In genomic region chr3:151818361-151818760, GRCh38 we compare ENCODE assay signal across 21 cellular contexts. TPM values are rescaled to one million over a fixed set of nuclear protein-coding genes. Genes with fewer than 3 reads are reported as not detected.
DNase-seq lines count a peak whose midpoint lies in the region; ATAC-seq, FAIRE-seq and TF ChIP-seq lines count a peak whose summit lies in the region.
"Had no signal": no experiment of that assay in that cellular context is flagged by ENCODE, and none has a peak within 500 bp of the region (broad histone marks: within the 10 kb centered on the region; RNA-seq: fewer than 3 reads in every experiment).

No MANE protein-coding gene starts in this region.

- 95% methylated on average over 4 of the region's 4 CpGs for WGBS in HepG2 (ENCODE audit: low lambda C conversion rate)
- 85% methylated on average over 4 of the region's 4 CpGs for WGBS in right lobe of liver (ENCODE audit: insufficient coverage, low coverage, low lambda C conversion rate, missing lambda C conversion rate)
- 40 to 41% methylated on average over 4 of the region's 4 CpGs for WGBS in body of pancreas, 2 donors

- no peaks in the 10 kb centered on the region for H3K27me3 Mint-ChIP-seq in Calu3 (ENCODE audit: unreplicated experiment)

- H3K27ac Mint-ChIP-seq in Calu3 (ENCODE audit: unreplicated experiment) = no peak overlapping the region
- H3K27ac Mint-ChIP-seq: CD8-positive, alpha-beta T cell had no signal

- H3K4me3 Mint-ChIP-seq in Calu3 (ENCODE audit: low read depth, unreplicated experiment) = no peak overlapping the region
- H3K4me3 Mint-ChIP-seq: CD8-positive, alpha-beta T cell had no signal

- no peak overlapping the region for H3K4me3 ChIP-seq in HepG2 (replicated peaks in 1 of 3; ENCODE audit: insufficient read depth in 1 of 3, low read depth in 2 of 3, low read length in 3 of 3)
- no peak overlapping the region for H3K4me3 ChIP-seq in right lobe of liver
- H3K4me3 ChIP-seq in body of pancreas = no peak overlapping the region
- H3K4me3 ChIP-seq in keratinocyte (ENCODE audit: control insufficient read depth in 2 of 3, extremely low read depth in 1 of 3, insufficient read depth in 2 of 3, low read depth in 1 of 3, low read length in 3 of 3) = no peak overlapping the region
- H3K4me3 ChIP-seq in right atrium auricular region = no peak overlapping the region
- H3K4me3 ChIP-seq: BLaER1 treated with 17β-estradiol and CSF1 and Interleukin-3, amounts not matched to agents 10 nM and 100 nM; Peyer's patch; SJSA1 had no signal

- TF ChIP-seq EP300 in HepG2 (IDR thresholded peaks at IDR 0.05; ENCODE audit: low read depth in 2 of 2, low read length in 2 of 2) (no peak), HepG2 (CRISPR knock-in tag; IDR thresholded peaks at IDR 0.05; ENCODE audit: borderline replicate concordance) (no peak)

- TF ChIP-seq POLR2A in HepG2 (IDR thresholded peaks at IDR 0.05; ENCODE audit: insufficient read depth in 1 of 2, low read depth in 2 of 2, low read length in 2 of 2) (no peak), right lobe of liver (IDR thresholded peaks at IDR 0.05) (no peak), body of pancreas (IDR thresholded peaks at IDR 0.05) (no peak)

- no peaks in the 10 kb centered on the region for H3K9me3 Mint-ChIP-seq in Calu3 (ENCODE audit: low read depth, unreplicated experiment)
- H3K9me3 Mint-ChIP-seq: CD8-positive, alpha-beta T cell had no signal

- H3K9me1 ChIP-seq in keratinocyte (ENCODE audit: control insufficient read depth, extremely low read depth, insufficient read depth, low read length) = no peaks in the 10 kb centered on the region

- POLR2A ChIA-PET in HepG2 (lab: Yijun Ruan, JAX) = no interaction called here

- H3K79me2 ChIP-seq in HepG2 (ENCODE audit: insufficient read depth, low read length) (no peaks in the 10 kb centered on the region), keratinocyte (ENCODE audit: control insufficient read depth, insufficient read depth, low read length) (no peaks in the 10 kb centered on the region)

- H3K27ac ChIP-seq in HepG2 (ENCODE audit: extremely low read length, insufficient read depth, low read length) (peak overlapping the region; percentile 88), right lobe of liver (no peak overlapping the region), body of pancreas (no peak overlapping the region), keratinocyte (ENCODE audit: control insufficient read depth, insufficient read depth, low read length) (no peak overlapping the region), right atrium auricular region (no peak overlapping the region)
- H3K27ac ChIP-seq: BLaER1 treated with 17β-estradiol and CSF1 and Interleukin-3, amounts not matched to agents 10 nM and 100 nM; Peyer's patch; SJSA1 had no signal

- H3K4me1 ChIP-seq in HepG2 (ENCODE audit: insufficient read depth, low read length) (peaks cover 68% of the 10 kb centered on the region), right lobe of liver (peaks cover 0 to 16% (median 0%) of the 10 kb centered on the region in 4 donors), body of pancreas (peaks cover 25% of the 10 kb centered on the region), keratinocyte (ENCODE audit: control insufficient read depth, extremely low read depth, insufficient read depth, low read length) (peaks cover 24% of the 10 kb centered on the region), right atrium auricular region (no peaks in the 10 kb centered on the region)
- H3K4me1 ChIP-seq: BLaER1 treated with 17β-estradiol and CSF1 and Interleukin-3, amounts not matched to agents 10 nM and 100 nM; Peyer's patch had no signal

- no peak for TF ChIP-seq RAD21 in HepG2 (CRISPR knock-in tag; IDR thresholded peaks at IDR 0.05)

- CTCF ChIA-PET in HepG2 (lab: Yijun Ruan, JAX; ENCODE audit: low intra/inter-chr PET ratio, low total read pairs) = no interaction called here
- CTCF ChIA-PET in Calu3 (lab: Charles Lee) = interaction anchor here (1.0 kb wide), 1 partner anchor 21 kb away, joined by 3 read pairs; no protein-coding TSS in a partner anchor

- no peak overlapping the region for H2AFZ ChIP-seq in HepG2 (ENCODE audit: low read length)
- H2AFZ ChIP-seq in keratinocyte (ENCODE audit: control insufficient read depth, low read length) = no peak overlapping the region

- BruUV-seq in HepG2 (replicated peaks; lab: Mats Ljungman, UMichigan) = no TSS peak
- BruUV-seq in Calu3 (replicated peaks; lab: Mats Ljungman, UMichigan) = no TSS peak

- no peaks in the 10 kb centered on the region for H3K36me3 ChIP-seq in HepG2 (replicated peaks in 1 of 2; ENCODE audit: control insufficient read depth in 1 of 2, insufficient read depth in 2 of 2, low read length in 2 of 2)
- no peaks in the 10 kb centered on the region for H3K36me3 ChIP-seq in right lobe of liver
- H3K36me3 ChIP-seq in body of pancreas (replicated peaks in 1 of 2; ENCODE audit: insufficient read depth in 1 of 2, low read depth in 2 of 2) = no peaks in the 10 kb centered on the region
- no peaks in the 10 kb centered on the region for H3K36me3 ChIP-seq in keratinocyte (ENCODE audit: control insufficient read depth in 2 of 2, extremely low read depth in 1 of 2, insufficient read depth in 2 of 2, low read length in 2 of 2)
- H3K36me3 ChIP-seq in right atrium auricular region = no peaks in the 10 kb centered on the region
- H3K36me3 ChIP-seq: BLaER1 treated with 17β-estradiol and CSF1 and Interleukin-3, amounts not matched to agents 10 nM and 100 nM; Peyer's patch; SJSA1 had no signal

- no peaks in the 10 kb centered on the region for H3K27me3 ChIP-seq in HepG2 (ENCODE audit: control insufficient read depth in 1 of 2, insufficient read depth in 2 of 2, low read length in 2 of 2)
- H3K27me3 ChIP-seq in right lobe of liver = no peaks in the 10 kb centered on the region
- no peaks in the 10 kb centered on the region for H3K27me3 ChIP-seq in body of pancreas
- no peaks in the 10 kb centered on the region for H3K27me3 ChIP-seq in keratinocyte (ENCODE audit: control insufficient read depth, extremely low read depth, insufficient read depth, low read length)
- H3K27me3 ChIP-seq in right atrium auricular region = no peaks in the 10 kb centered on the region
- H3K27me3 ChIP-seq: BLaER1 treated with 17β-estradiol and CSF1 and Interleukin-3, amounts not matched to agents 10 nM and 100 nM; Peyer's patch; SJSA1 had no signal

- FAIRE-seq in HepG2 (lab: Jason Lieb, UNC) = no peak
- peak; percentile 34 for FAIRE-seq in keratinocyte (lab: Jason Lieb, UNC)

- dilution Hi-C loops in keratinocyte (cut with MboI; ENCODE audit: extremely low pct_ligation_motif_present, low sequenced_read_pairs) = no loop called here

- H3K36me3 Mint-ChIP-seq in Calu3 (ENCODE audit: insufficient read depth, unreplicated experiment) = no peaks in the 10 kb centered on the region
- H3K36me3 Mint-ChIP-seq: CD8-positive, alpha-beta T cell had no signal

- H3K9ac ChIP-seq in HepG2 (ENCODE audit: insufficient read depth, low read depth, low read length) = no peak overlapping the region
- no peak overlapping the region for H3K9ac ChIP-seq in keratinocyte (ENCODE audit: control insufficient read depth, extremely low read depth, insufficient read depth, low read length)
- H3K9ac ChIP-seq: BLaER1 treated with 17β-estradiol and CSF1 and Interleukin-3, amounts not matched to agents 10 nM and 100 nM had no signal

- H3K4me2 ChIP-seq in HepG2 (ENCODE audit: low read depth, low read length) (no peak overlapping the region), keratinocyte (ENCODE audit: control insufficient read depth, extremely low read depth, insufficient read depth, low read depth, low read length) (no peak overlapping the region)
- H3K4me2 ChIP-seq: BLaER1 treated with 17β-estradiol and CSF1 and Interleukin-3, amounts not matched to agents 10 nM and 100 nM had no signal

- intact Hi-C loops in HepG2 (cut with micrococcal nuclease; ENCODE audit: unreplicated experiment) (no loop called here), right lobe of liver (cut with DNase I) (no loop called here), body of pancreas (cut with DNase I) (no loop called here), cardiac septum (cut with DNase I) (no loop called here), Calu3 (cut with micrococcal nuclease; ENCODE audit: unreplicated experiment) (no loop called here)

- H4K20me1 ChIP-seq in HepG2 (ENCODE audit: insufficient read depth, low read length) = no peaks in the 10 kb centered on the region
- no peaks in the 10 kb centered on the region for H4K20me1 ChIP-seq in keratinocyte (ENCODE audit: control insufficient read depth, extremely low read depth, insufficient read depth, low read length)
- H4K20me1 ChIP-seq: BLaER1 treated with 17β-estradiol and CSF1 and Interleukin-3, amounts not matched to agents 10 nM and 100 nM had no signal

- in situ Hi-C loops in HepG2 (cut with HindIII; ENCODE audit: extremely low pct_ligation_motif_present, low pct_unique_long_range_greater_than_20kb) = no loop called here

- DNase-seq in HepG2 (ENCODE audit: low spot score) (no peak), right lobe of liver (no peak), body of pancreas (peak; percentile 42 to 61 (median 51)), keratinocyte (ENCODE audit: low read depth, low spot score) (no peak), cardiac septum (ENCODE audit: low spot score) (no peak), Calu3 (no peak), right atrium auricular region (ENCODE audit: low spot score) (no peak)
- DNase-seq: 8988T; CD8-positive, alpha-beta T cell; EL; GF-D8; HCEC 1CT; KBM-7; NCI-H1092; NCI-H1436 treated with DMSO at 0.1 percent for 48 hours; NCI-H1930; NCI-H2227 treated with DMSO at 0.1 percent for 48 hours; NCI-H510A; Peyer's patch had no signal

- H3K4me1 Mint-ChIP-seq in Calu3 (ENCODE audit: low read depth, unreplicated experiment) = peaks cover 26% of the 10 kb centered on the region

- ATAC-seq in HepG2 (no peak), right lobe of liver (no peak), body of pancreas (peak; percentile 49)
- ATAC-seq: CD8-positive, alpha-beta T cell had no signal

- TF ChIP-seq CTCF in HepG2 (CRISPR knock-in tag; IDR thresholded peaks at IDR 0.05) = 0 out of 2 replicates have a peak, but pooled peaks have one; percentile 13
- no peak for TF ChIP-seq CTCF in right lobe of liver (IDR thresholded peaks at IDR 0.05)
- peak in 4 of 7 experiments; percentile 45 to 59 (median 54) for TF ChIP-seq CTCF in body of pancreas (IDR thresholded peaks at IDR 0.05)
- TF ChIP-seq CTCF in keratinocyte (optimal IDR thresholded peaks at IDR 0.05 in 1 of 3, IDR thresholded peaks at IDR 0.05 in 1 of 3, conservative IDR thresholded peaks at IDR 0.05 in 1 of 3; ENCODE audit: extremely low read depth in 1 of 3, insufficient read depth in 2 of 3, low read length in 3 of 3) = no peak
- no peak for TF ChIP-seq CTCF in Calu3 (IDR thresholded peaks at IDR 0.05; ENCODE audit: unreplicated experiment)
- TF ChIP-seq CTCF in right atrium auricular region (IDR thresholded peaks at IDR 0.05) = no peak

- no peaks in the 10 kb centered on the region for H3K9me3 ChIP-seq in HepG2 (ENCODE audit: low read length)
- no peaks in the 10 kb centered on the region for H3K9me3 ChIP-seq in right lobe of liver
- no peaks in the 10 kb centered on the region for H3K9me3 ChIP-seq in body of pancreas
- no peaks in the 10 kb centered on the region for H3K9me3 ChIP-seq in keratinocyte (ENCODE audit: control insufficient read depth, low read depth, low read length)
- H3K9me3 ChIP-seq in right atrium auricular region = no peaks in the 10 kb centered on the region
- H3K9me3 ChIP-seq: Peyer's patch, SJSA1 had no signal

RNA-seq across cellular contexts. Expression of gene AADAC, which starts 4.4 kb away (rescaled TPM):
- 1.2 and 1.5 TPM in 2 replicates for total RNA-seq in HepG2 (2016; rRNA removed; fragmentation: Illumina TruSeq; extraction: Trizol)
- total RNA-seq in HepG2 (2016; cell fraction: cytosol; rRNA removed; fragmentation: Illumina TruSeq; extraction: Trizol; ENCODE audit: low read depth) = 0.30 and 0.35 TPM in 2 replicates
- 1.1 and 1.3 TPM in 2 replicates for total RNA-seq in HepG2 (2016; cell fraction: insoluble cytoplasmic fraction; rRNA removed; fragmentation: Illumina TruSeq; extraction: Trizol)
- total RNA-seq in HepG2 (2016; cell fraction: membrane; rRNA removed; fragmentation: Illumina TruSeq; extraction: Trizol) = 0.48 and 0.90 TPM in 2 replicates
- total RNA-seq in HepG2 (2016; cell fraction: nucleus; rRNA removed; fragmentation: Illumina TruSeq; extraction: Trizol) = 0.68 and 0.72 TPM in 2 replicates
- polyA plus RNA-seq in HepG2 (2011; rRNA removed) = 0.71 and 0.87 TPM in 2 replicates
- 0.23 and 0.41 TPM in 2 replicates for polyA plus RNA-seq in HepG2 (2011; cell fraction: cytosol; rRNA removed)
- polyA plus RNA-seq in HepG2 (2011; cell fraction: nucleus; rRNA removed) = 0.26 and 0.35 TPM in 2 replicates
- 1.1 and 1.3 TPM in 2 replicates for polyA plus RNA-seq in HepG2 (2012)
- polyA plus RNA-seq in HepG2 (2016; cell fraction: cytosol; fragmentation: Illumina TruSeq; extraction: Trizol; ENCODE audit: low read depth) = 0.37 and 0.38 TPM in 2 replicates
- 0.87 and 1.2 TPM in 2 replicates for polyA plus RNA-seq in HepG2 (2016; cell fraction: insoluble cytoplasmic fraction; fragmentation: Illumina TruSeq; extraction: Trizol; ENCODE audit: low read depth)
- 0.55 and 0.73 TPM in 2 replicates for polyA plus RNA-seq in HepG2 (2016; cell fraction: membrane; fragmentation: Illumina TruSeq; extraction: Trizol; ENCODE audit: low read depth)
- polyA plus RNA-seq in HepG2 (2016; cell fraction: nucleus; fragmentation: Illumina TruSeq; extraction: Trizol; ENCODE audit: insufficient read depth, low read depth) = 0.93 and 1.6 TPM in 2 replicates
- polyA minus RNA-seq in HepG2 (2011; rRNA and poly(A)+ RNA removed; ENCODE audit: low replicate concordance) = 0.22 TPM in 1 of 2 replicates, not detected in the other
- polyA minus RNA-seq in HepG2 (2011; cell fraction: cytosol; rRNA and poly(A)+ RNA removed) = not detected in 2 replicates
- 0.90 and 0.99 TPM in 2 replicates for polyA minus RNA-seq in HepG2 (2011; cell fraction: nucleus; rRNA and poly(A)+ RNA removed)
- 100 to 1,000 TPM; 160 to 275 (median 229) TPM for total RNA-seq in right lobe of liver
- 1 to 10 TPM; 7.3 to 8.0 TPM for total RNA-seq in body of pancreas
- polyA plus RNA-seq in keratinocyte = 0.28 to 0.68 TPM in 2 of 3 replicates, not detected in the other
- polyA plus RNA-seq in keratinocyte (2011; ENCODE audit: low read depth) = 0.77 TPM
- polyA plus RNA-seq in keratinocyte (2011; cell fraction: cytosol; rRNA removed) = 0.04 TPM in 1 of 2 replicates, not detected in the other
- polyA plus RNA-seq in keratinocyte (2011; cell fraction: nucleus; rRNA removed) = 0.18 and 0.24 TPM in 2 replicates
- 0.62 TPM in 1 of 2 replicates, not detected in the other for polyA plus RNA-seq in keratinocyte (2012; ENCODE audit: low replicate concordance)
- polyA minus RNA-seq in keratinocyte = 1.0 TPM in 1 of 3 replicates, not detected in the others
- polyA minus RNA-seq in keratinocyte (2011; cell fraction: cytosol; rRNA and poly(A)+ RNA removed) = not detected
- polyA minus RNA-seq in keratinocyte (2011; cell fraction: nucleus; rRNA and poly(A)+ RNA removed) = not detected in 2 replicates
- not detected for total RNA-seq in cardiac septum
- 0.91 TPM in 1 of 2 replicates, not detected in the other for total RNA-seq in Calu3 (2022)
- total RNA-seq in right atrium auricular region = under 1 TPM; 0.39 to 0.70 TPM
- total RNA-seq: CD8-positive, alpha-beta T cell had no signal

RNA-seq across cellular contexts. Expression of gene SUCNR1, which starts 55.1 kb away (rescaled TPM):
- total RNA-seq in HepG2 (2016; rRNA removed; fragmentation: Illumina TruSeq; extraction: Trizol) = not detected in 2 replicates
- not detected in 2 replicates for total RNA-seq in HepG2 (2016; cell fraction: cytosol; rRNA removed; fragmentation: Illumina TruSeq; extraction: Trizol; ENCODE audit: low read depth)
- total RNA-seq in HepG2 (2016; cell fraction: insoluble cytoplasmic fraction; rRNA removed; fragmentation: Illumina TruSeq; extraction: Trizol) = not detected in 2 replicates
- total RNA-seq in HepG2 (2016; cell fraction: membrane; rRNA removed; fragmentation: Illumina TruSeq; extraction: Trizol) = not detected in 2 replicates
- total RNA-seq in HepG2 (2016; cell fraction: nucleus; rRNA removed; fragmentation: Illumina TruSeq; extraction: Trizol) = not detected in 2 replicates
- polyA plus RNA-seq in HepG2 (2011; rRNA removed) = 0.03 TPM in 1 of 2 replicates, not detected in the other
- not detected in 2 replicates for polyA plus RNA-seq in HepG2 (2011; cell fraction: cytosol; rRNA removed)
- polyA plus RNA-seq in HepG2 (2011; cell fraction: nucleus; rRNA removed) = not detected in 2 replicates
- 0.04 TPM in 1 of 2 replicates, not detected in the other for polyA plus RNA-seq in HepG2 (2012)
- not detected in 2 replicates for polyA plus RNA-seq in HepG2 (2016; cell fraction: cytosol; fragmentation: Illumina TruSeq; extraction: Trizol; ENCODE audit: low read depth)
- polyA plus RNA-seq in HepG2 (2016; cell fraction: insoluble cytoplasmic fraction; fragmentation: Illumina TruSeq; extraction: Trizol; ENCODE audit: low read depth) = not detected in 2 replicates
- not detected in 2 replicates for polyA plus RNA-seq in HepG2 (2016; cell fraction: membrane; fragmentation: Illumina TruSeq; extraction: Trizol; ENCODE audit: low read depth)
- not detected in 2 replicates for polyA plus RNA-seq in HepG2 (2016; cell fraction: nucleus; fragmentation: Illumina TruSeq; extraction: Trizol; ENCODE audit: insufficient read depth, low read depth)
- polyA minus RNA-seq in HepG2 (2011; rRNA and poly(A)+ RNA removed; ENCODE audit: low replicate concordance) = not detected in 2 replicates
- polyA minus RNA-seq in HepG2 (2011; cell fraction: cytosol; rRNA and poly(A)+ RNA removed) = not detected in 2 replicates
- polyA minus RNA-seq in HepG2 (2011; cell fraction: nucleus; rRNA and poly(A)+ RNA removed) = not detected in 2 replicates
- 1 to 10 TPM; 1.7 to 3.2 (median 2.4) TPM for total RNA-seq in right lobe of liver
- total RNA-seq in body of pancreas = under 1 TPM; 0.26 to 0.33 TPM
- polyA plus RNA-seq in keratinocyte = not detected in 3 replicates
- not detected for polyA plus RNA-seq in keratinocyte (2011; ENCODE audit: low read depth)
- polyA plus RNA-seq in keratinocyte (2011; cell fraction: cytosol; rRNA removed) = not detected in 2 replicates
- polyA plus RNA-seq in keratinocyte (2011; cell fraction: nucleus; rRNA removed) = not detected in 2 replicates
- not detected in 2 replicates for polyA plus RNA-seq in keratinocyte (2012; ENCODE audit: low replicate concordance)
- polyA minus RNA-seq in keratinocyte = not detected in 3 replicates
- polyA minus RNA-seq in keratinocyte (2011; cell fraction: cytosol; rRNA and poly(A)+ RNA removed) = not detected
- polyA minus RNA-seq in keratinocyte (2011; cell fraction: nucleus; rRNA and poly(A)+ RNA removed) = not detected in 2 replicates
- 0.22 TPM for total RNA-seq in cardiac septum
- 0.07 TPM in 1 of 2 replicates, not detected in the other for total RNA-seq in Calu3 (2022)
- 1 to 10 TPM; 1.1 to 1.5 TPM for total RNA-seq in right atrium auricular region
- total RNA-seq: CD8-positive, alpha-beta T cell had no signal

Comparison
In these comparisons a context has a peak if more than half of its experiments do, and no peak if none do; other contexts are left out.
1. CTCF ChIP-seq: peak in HepG2 (single experiment) and body of pancreas (4 of 7); none in right lobe of liver (0 of 4), keratinocyte (0 of 3), Calu3 (single experiment) and right atrium auricular region (0 of 2).
2. RNA of gene AADAC, which starts 4.4 kb away (total RNA-seq): 160 to 275 TPM in right lobe of liver; 7.3 to 8.0 TPM in body of pancreas, 0.30 to 1.5 TPM in HepG2, 0.39 to 0.70 TPM in right atrium auricular region, not detected in cardiac septum (single experiment) and 0.91 TPM in Calu3; every median in the first group is over 10 times any median in the second.
3. DNase-seq: peak in body of pancreas (4 of 4); none in HepG2 (single experiment), right lobe of liver (0 of 3), keratinocyte (single experiment), cardiac septum (single experiment), Calu3 (single experiment) and right atrium auricular region (single experiment).